ENCODE assay signal across 17 cellular contexts in genomic region chr5:91123291-91123690, GRCh38.
"Had no signal": no experiment of that assay in that cellular context is flagged by ENCODE, and none has a peak within 500 bp of the region (broad histone marks: within the 10 kb centered on the region; RNA-seq: fewer than 3 reads in every experiment).

No MANE protein-coding gene starts in this region.

- ATAC-seq: effector memory CD8-positive, alpha-beta T cell; left colon had no signal

- H3K4me3 Mint-ChIP-seq: activated naive CD4-positive, alpha-beta T cell treated with anti-CD3 and anti-CD28 coated beads, Interleukin-2, amount 50 U/mL, for 24 hours; effector memory CD8-positive, alpha-beta T cell; nephron progenitor cell; stimulated activated naive CD8-positive, alpha-beta T cell treated with anti-CD3 and anti-CD28 coated beads, Interleukin-15, Interleukin-2, amounts not matched to agents 100 ng/mL and 50 ng/mL, for 24 hours had no signal

- H3K9me3 Mint-ChIP-seq: activated naive CD4-positive, alpha-beta T cell treated with anti-CD3 and anti-CD28 coated beads, Interleukin-2, amount 50 U/mL, for 24 hours; effector memory CD8-positive, alpha-beta T cell; nephron progenitor cell; stimulated activated naive CD8-positive, alpha-beta T cell treated with anti-CD3 and anti-CD28 coated beads, Interleukin-15, Interleukin-2, amounts not matched to agents 100 ng/mL and 50 ng/mL, for 24 hours had no signal

- H3K27me3 ChIP-seq: cardiac muscle cell had no signal

- H3K36me3 Mint-ChIP-seq: activated naive CD4-positive, alpha-beta T cell treated with anti-CD3 and anti-CD28 coated beads, Interleukin-2, amount 50 U/mL, for 24 hours had no signal

- H3K4me1 Mint-ChIP-seq: activated naive CD4-positive, alpha-beta T cell treated with anti-CD3 and anti-CD28 coated beads, Interleukin-2, amount 50 U/mL, for 24 hours had no signal

- H3K4me3 ChIP-seq: cardiac muscle cell, lung had no signal

- H3K27ac Mint-ChIP-seq: effector memory CD8-positive, alpha-beta T cell; stimulated activated naive CD8-positive, alpha-beta T cell treated with anti-CD3 and anti-CD28 coated beads, Interleukin-15, Interleukin-2, amounts not matched to agents 100 ng/mL and 50 ng/mL, for 24 hours had no signal

- H3K36me3 ChIP-seq: cardiac muscle cell had no signal

- H3K27me3 Mint-ChIP-seq: activated naive CD4-positive, alpha-beta T cell treated with anti-CD3 and anti-CD28 coated beads, Interleukin-2, amount 50 U/mL, for 24 hours; effector memory CD8-positive, alpha-beta T cell; stimulated activated naive CD8-positive, alpha-beta T cell treated with anti-CD3 and anti-CD28 coated beads, Interleukin-15, Interleukin-2, amounts not matched to agents 100 ng/mL and 50 ng/mL, for 24 hours had no signal

- DNase-seq: activated CD4-positive, alpha-beta T cell treated with anti-CD3 and anti-CD28 coated beads, Interleukin-2, amount 50 U/mL, for 4 hours; activated CD4-positive, CD25-positive, alpha-beta regulatory T cell treated with anti-CD3 and anti-CD28 coated beads, Interleukin-2, amount 50 U/mL, for 72 hours; activated gamma-delta T cell; effector memory CD8-positive, alpha-beta T cell; foreskin fibroblast; glutamatergic neuron; hippocampal formation; left colon; midbrain; nephron progenitor cell; retina; T-helper 2 cell had no signal

- H3K27ac ChIP-seq: cardiac muscle cell, VCaP had no signal
